Comparison of ENCODE assay signal across 22 cellular contexts in the genomic region with DNA sequence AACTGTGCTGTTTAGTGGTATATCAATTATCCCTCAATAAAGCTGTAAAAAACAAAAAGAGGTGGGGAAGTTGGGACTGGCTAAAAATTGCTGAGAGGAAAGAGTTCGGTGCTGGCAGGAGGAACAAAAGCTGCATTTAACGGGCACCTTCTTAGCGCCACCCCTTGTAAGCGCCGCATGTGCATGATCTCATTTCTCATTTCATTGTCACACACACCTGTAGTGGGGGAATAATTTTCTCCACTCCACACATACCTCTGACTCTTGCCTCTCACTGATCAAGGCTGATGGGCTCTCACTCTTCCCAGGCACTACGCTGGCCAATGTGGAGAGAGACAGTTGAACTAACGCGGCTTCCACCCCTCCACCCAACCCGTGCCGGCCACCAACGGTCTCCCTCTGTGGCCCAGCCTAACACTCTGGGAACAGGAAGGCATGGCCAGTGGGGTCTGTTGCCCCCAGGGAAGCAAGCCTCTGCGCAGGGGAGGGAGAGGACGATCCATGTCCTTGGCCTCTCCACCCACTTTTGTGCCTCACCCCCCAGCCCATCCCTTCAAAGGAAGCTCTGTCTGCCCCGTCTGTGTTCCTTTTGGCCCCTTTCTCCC.
DNase-seq lines count a peak whose midpoint lies in the region; ATAC-seq, FAIRE-seq and TF ChIP-seq lines count a peak whose summit lies in the region.
"Had no signal": no experiment of that assay in that cellular context is flagged by ENCODE, and none has a peak within 500 bp of the region (broad histone marks: within the 10 kb centered on the region; RNA-seq: fewer than 3 reads in every experiment).

No MANE protein-coding gene starts in this region.

- H3K56ac ChIP-seq in H1 (replicated peaks; ENCODE audit: insufficient read length, low read depth, low read length): no peak overlapping the region

- no peaks in the 10 kb centered on the region for H3K36me3 Mint-ChIP-seq in nephron progenitor cell (ENCODE audit: low read depth)
- H3K36me3 Mint-ChIP-seq: CD4-positive, CD25-positive, alpha-beta regulatory T cell had no signal

- H3K27me3 Mint-ChIP-seq in nephron progenitor cell (ENCODE audit: low read depth, poor library complexity): peaks cover 12% of the 10 kb centered on the region

- no peak overlapping the region for H3K4me3 Mint-ChIP-seq in nephron progenitor cell
- H3K4me3 Mint-ChIP-seq: B cell; CD4-positive, CD25-positive, alpha-beta regulatory T cell had no signal

- H2BK12ac ChIP-seq in H1 (ENCODE audit: low read depth, low read length): no peak overlapping the region

- TF ChIP-seq CTCF in H1 (IDR thresholded peaks at IDR 0.05; ENCODE audit: control extremely low read depth in 1 of 3, insufficient read depth in 1 of 3, low read depth in 1 of 3, low read length in 3 of 3) (no peak), nephron progenitor cell (IDR thresholded peaks at IDR 0.05) (no peak)

- H3K9ac ChIP-seq in H1 (replicated peaks in 1 of 4; ENCODE audit: extremely low read depth in 1 of 4, low read depth in 3 of 4, low read length in 3 of 4): no peak overlapping the region
- H3K9ac ChIP-seq: GM23248, KMS-11 had no signal

- H2BK120ac ChIP-seq in H1 (replicated peaks; ENCODE audit: low read depth, low read length): no peak overlapping the region

- H2BK15ac ChIP-seq in H1 (ENCODE audit: low read length): no peak overlapping the region

- no peak overlapping the region for H4K91ac ChIP-seq in H1 (replicated peaks; ENCODE audit: insufficient read length, low read length)

- peak overlapping the region; percentile 77 for H3K27ac Mint-ChIP-seq in nephron progenitor cell
- H3K27ac Mint-ChIP-seq: B cell had no signal

- no peak for TF ChIP-seq EP300 in H1 (IDR thresholded peaks at IDR 0.05; ENCODE audit: borderline replicate concordance in 1 of 2, low read depth in 2 of 2, low read length in 2 of 2)

- ATAC-seq in Right ventricle myocardium inferior: no peak
- no peak for ATAC-seq in HG02885 (IDR thresholded peaks at IDR 0.05; ENCODE audit: poor library complexity, unreplicated experiment)
- ATAC-seq in GM18505 (IDR thresholded peaks at IDR 0.05; ENCODE audit: unreplicated experiment): no peak
- ATAC-seq: HCT116 had no signal

- H3K14ac ChIP-seq in H1 (ENCODE audit: insufficient read length): no peak overlapping the region

- no peak overlapping the region for H3K4me2 ChIP-seq in H1 (ENCODE audit: insufficient read depth in 1 of 2, low read depth in 2 of 2, low read length in 2 of 2)
- H3K4me2 ChIP-seq: KMS-11 had no signal

- peaks cover 54% of the 10 kb centered on the region for H3K4me1 Mint-ChIP-seq in nephron progenitor cell
- H3K4me1 Mint-ChIP-seq: B cell; CD4-positive, CD25-positive, alpha-beta regulatory T cell had no signal

- TF ChIP-seq RAD21 in H1 (IDR thresholded peaks at IDR 0.05 in 1 of 2, conservative IDR thresholded peaks at IDR 0.05 in 1 of 2; ENCODE audit: low read depth in 2 of 2, low read length in 2 of 2): no peak

- no peaks in the 10 kb centered on the region for H3K23me2 ChIP-seq in H1 (ENCODE audit: low read depth, low read length)

- H3K27me3 ChIP-seq in H1 (replicated peaks in 1 of 4; ENCODE audit: control insufficient read depth in 3 of 4, extremely low read depth in 1 of 4, insufficient read depth in 3 of 4, low read length in 3 of 4): no peaks in the 10 kb centered on the region

- TF ChIP-seq POLR2A in H1 (IDR thresholded peaks at IDR 0.05; ENCODE audit: control extremely low read depth in 1 of 2, low read depth in 2 of 2, low read length in 2 of 2): no peak
- TF ChIP-seq POLR2A in GM18505 (IDR thresholded peaks at IDR 0.05; ENCODE audit: borderline replicate concordance, extremely low read depth, insufficient read depth, insufficient read length): no peak

- no peak overlapping the region for H4K5ac ChIP-seq in H1 (ENCODE audit: insufficient read length, low read depth, low read length)

- no peak overlapping the region for H3K4ac ChIP-seq in H1 (replicated peaks; ENCODE audit: insufficient read length, low read depth, low read length)

- DNase-seq in cardiac septum (ENCODE audit: low spot score) (peak; percentile 31), Right ventricle myocardium inferior (ENCODE audit: missing footprints) (no peak), H1 (ENCODE audit: low read depth in 1 of 2, low spot score in 2 of 2) (no peak), nephron progenitor cell (no peak), NCI-H1694 (lab: John Stamatoyannopoulos, UW) (no peak), HK-2 (ENCODE audit: unreplicated experiment) (no peak)
- DNase-seq: Caco-2; CD4-positive, CD25-positive, alpha-beta regulatory T cell; GF-D8; GM23248; MV-4-11; NCI-H187; NCI-H345 had no signal

- no peak overlapping the region for H3K23ac ChIP-seq in H1 (ENCODE audit: insufficient read length)

- H3K4me3 ChIP-seq in H1 (ENCODE audit: extremely low read depth in 1 of 4, insufficient read depth in 2 of 4, low read depth in 3 of 4, low read length in 4 of 4): no peak overlapping the region
- H3K4me3 ChIP-seq: GM23248, SK-N-MC had no signal

- H2AFZ ChIP-seq in H1 (ENCODE audit: low read length): peak overlapping the region; percentile 17; the same call in 1 of the 2 replicates
- H2AFZ ChIP-seq: GM23248 had no signal

- no peaks in the 10 kb centered on the region for H3K9me3 Mint-ChIP-seq in nephron progenitor cell

- H3K9me3 ChIP-seq in H1 (ENCODE audit: insufficient read depth in 2 of 2, low read depth in 1 of 2, low read length in 1 of 2): no peaks in the 10 kb centered on the region
- H3K9me3 ChIP-seq: Caco-2 had no signal

- CTCF ChIA-PET in H1 (lab: Charles Lee; ENCODE audit: partially characterized antibody): interaction anchor here (2.6 kb wide), 1 partner anchor 101 kb away, joined by 5 read pairs; no protein-coding TSS in a partner anchor

- no peak overlapping the region for H2AK5ac ChIP-seq in H1 (ENCODE audit: low read depth, low read length)

- no peak overlapping the region for H3K27ac ChIP-seq in H1 (ENCODE audit: low read depth, low read length)
- H3K27ac ChIP-seq: GM23248, HL-60, KMS-11, SK-N-MC had no signal

- WGBS in H1 (ENCODE audit: extremely low coverage in 1 of 2, insufficient coverage in 1 of 2, insufficient read length in 1 of 2, insufficient replicate concordance in 2 of 2, low coverage in 1 of 2, low lambda C conversion rate in 2 of 2, missing lambda C conversion rate in 1 of 2), 2 experiments: 92% methylated on average over 14 of the region's 14 CpGs; no CpG with 5 or more reads in 1 of the 2 experiments

- no peak for FAIRE-seq in H1 (lab: Jason Lieb, UNC)
- FAIRE-seq: GM19239, RCC 7860 had no signal

- no peaks in the 10 kb centered on the region for H3K79me1 ChIP-seq in H1 (ENCODE audit: low read depth, low read length)

- H3K18ac ChIP-seq in H1 (ENCODE audit: extremely low read depth, low read length): no peak overlapping the region

- peaks cover 0 to 5% (median 2%) of the 10 kb centered on the region in 4 experiments; a peak in 5 of 7 replicates for H3K4me1 ChIP-seq in H1 (replicated peaks in 1 of 4; ENCODE audit: control insufficient read depth in 3 of 4, insufficient read depth in 4 of 4, low read length in 3 of 4)
- H3K4me1 ChIP-seq: Caco-2 had no signal

- no peaks in the 10 kb centered on the region for H3K36me3 ChIP-seq in H1 (ENCODE audit: control insufficient read depth in 2 of 4, insufficient read depth in 4 of 4, low read length in 3 of 4)

- no peak overlapping the region for H2BK20ac ChIP-seq in H1 (ENCODE audit: low read length)

- no peaks in the 10 kb centered on the region for H4K20me1 ChIP-seq in H1 (replicated peaks in 1 of 2; ENCODE audit: control insufficient read depth in 1 of 2, insufficient read depth in 2 of 2, low read length in 2 of 2)

- no peaks in the 10 kb centered on the region for H3K79me2 ChIP-seq in H1 (ENCODE audit: control insufficient read depth in 1 of 2, insufficient read depth in 2 of 2, low read length in 2 of 2)

- intact Hi-C loops in cardiac septum (cut with DNase I) (no loop called here), Right ventricle myocardium inferior (cut with DNase I) (no loop called here)

- POLR2A ChIA-PET in H1 (lab: Charles Lee; ENCODE audit: partially characterized antibody): interaction anchor here (1.1 kb wide), 1 partner anchor 12 kb away, joined by 3 read pairs; no protein-coding TSS in a partner anchor

- no peak overlapping the region for H2BK5ac ChIP-seq in H1 (ENCODE audit: low read depth, low read length)

- H4K8ac ChIP-seq in H1 (ENCODE audit: extremely low read depth, insufficient read depth, low read length): no peak overlapping the region

TF ChIP-seq in H1, 55 proteins besides CTCF, POLR2A, EP300 and RAD21:
- TF ChIP-seq SAP30 (IDR thresholded peaks at IDR 0.05; ENCODE audit: insufficient read depth, insufficient replicate concordance, low read length): no peak
- TF ChIP-seq HDAC6 (IDR thresholded peaks at IDR 0.05; ENCODE audit: low read depth, low read length): no peak
- TF ChIP-seq CREB1 (IDR thresholded peaks at IDR 0.05): no peak
- TF ChIP-seq KDM5A (IDR thresholded peaks at IDR 0.05; ENCODE audit: low read length): no peak
- no peak for TF ChIP-seq TBP (IDR thresholded peaks at IDR 0.05; ENCODE audit: low read depth, low read length)
- TF ChIP-seq CHD2 (IDR thresholded peaks at IDR 0.05; ENCODE audit: low read length): no peak
- no peak for TF ChIP-seq RFX5 (IDR thresholded peaks at IDR 0.05; ENCODE audit: borderline replicate concordance, low read depth, low read length)
- TF ChIP-seq PHF8 (conservative IDR thresholded peaks at IDR 0.05; ENCODE audit: low read depth, low read length): no peak
- no peak for TF ChIP-seq CBX8 (IDR thresholded peaks at IDR 0.05; ENCODE audit: borderline replicate concordance, low read depth, low read length)
- no peak for TF ChIP-seq NANOG (IDR thresholded peaks at IDR 0.05; ENCODE audit: insufficient read depth, low read depth, low read length, poor library complexity, severe bottlenecking)
- no peak for TF ChIP-seq SIN3A (conservative IDR thresholded peaks at IDR 0.05 in 1 of 2, IDR thresholded peaks at IDR 0.05 in 1 of 2; ENCODE audit: low read depth in 1 of 2, low read length in 2 of 2)
- TF ChIP-seq EGR1 (IDR thresholded peaks at IDR 0.05; ENCODE audit: borderline replicate concordance, low read depth, low read length): no peak
- no peak for TF ChIP-seq SIX5 (IDR thresholded peaks at IDR 0.05; ENCODE audit: low read depth, low read length)
- no peak for TF ChIP-seq CTBP2 (IDR thresholded peaks at IDR 0.05; ENCODE audit: borderline replicate concordance, insufficient read depth, insufficient read length, low read length)
- TF ChIP-seq SP4 (IDR thresholded peaks at IDR 0.05; ENCODE audit: low read length): no peak
